Comparison of ENCODE assay signal across 9 cellular contexts in genomic region chr2:45014016-45014702, GRCh38. TPM values are rescaled to one million over a fixed set of nuclear protein-coding genes. Genes with fewer than 3 reads are reported as not detected.
A peak's percentile ranks its signal among the peaks of the same experiment; 100 is the strongest.
DNase-seq lines count a peak whose midpoint lies in the region; ATAC-seq, FAIRE-seq and TF ChIP-seq lines count a peak whose summit lies in the region.
"Had no signal": no experiment of that assay in that cellular context is flagged by ENCODE, and none has a peak within 500 bp of the region (broad histone marks: within the 10 kb centered on the region; RNA-seq: fewer than 3 reads in every experiment).

No MANE protein-coding gene starts in this region.

- peaks cover 5% of the 10 kb centered on the region for H4K20me1 ChIP-seq in astrocyte (ENCODE audit: insufficient read depth, low read length)

- H3K27me3 Mint-ChIP-seq in astrocyte (ENCODE audit: low read depth, unreplicated experiment), result peaks cover 57% of the 10 kb centered on the region

- H3K27ac ChIP-seq in astrocyte (ENCODE audit: low read depth, low read length) (no peak overlapping the region), iPS-20b (ENCODE audit: low read length) (no peak overlapping the region), spleen (no peak overlapping the region)

- H3K36me3 ChIP-seq in astrocyte (ENCODE audit: insufficient read depth, low read length), result no peaks in the 10 kb centered on the region
- no peaks in the 10 kb centered on the region for H3K36me3 ChIP-seq in iPS-20b (ENCODE audit: insufficient read depth, low read depth, low read length)
- H3K36me3 ChIP-seq in spleen, result no peaks in the 10 kb centered on the region

- H3K4me2 ChIP-seq in astrocyte (ENCODE audit: low read length), result peak overlapping the region; percentile 81

- no peak overlapping the region for H3K27ac Mint-ChIP-seq in astrocyte (ENCODE audit: unreplicated experiment)

- H3K4me1 ChIP-seq in astrocyte (ENCODE audit: insufficient read depth, low read length) (peaks cover 23% of the 10 kb centered on the region), iPS-20b (ENCODE audit: insufficient read depth, low read length) (no peaks in the 10 kb centered on the region; the same call in 1 of the 2 replicates), spleen (peaks cover 18 to 50% (median 33%) of the 10 kb centered on the region in 6 donors)

- H3K4me3 Mint-ChIP-seq in astrocyte (ENCODE audit: unreplicated experiment), result peak overlapping the region; percentile 50

- TF ChIP-seq POLR2A in spleen (IDR thresholded peaks at IDR 0.05), result no peak

- H2AFZ ChIP-seq in astrocyte (ENCODE audit: low read depth, low read length), result peak overlapping the region; percentile 68

- TF ChIP-seq CTCF in astrocyte (IDR thresholded peaks at IDR 0.05; ENCODE audit: insufficient read depth, low read depth, low read length) (peak; percentile 28), spleen (IDR thresholded peaks at IDR 0.05 in 8 of 11, conservative IDR thresholded peaks at IDR 0.05 in 3 of 11) (peak in 7 of 11 experiments; percentile 6 to 61 (median 49))

- ATAC-seq in HG02938 (IDR thresholded peaks at IDR 0.05; ENCODE audit: unreplicated experiment) (no peak), GM19351 (IDR thresholded peaks at IDR 0.05; ENCODE audit: unreplicated experiment) (no peak), GM21717 (IDR thresholded peaks at IDR 0.05; ENCODE audit: unreplicated experiment) (no peak)

- WGBS in spleen, 5 donors, result 4 to 16% (median 6%) methylated on average over 32 to 57 of the region's 57 CpGs

- FAIRE-seq in astrocyte (lab: Jason Lieb, UNC), result no peak

- no peaks in the 10 kb centered on the region for H3K9me3 ChIP-seq in astrocyte (ENCODE audit: insufficient read depth, low read depth, low read length)
- peaks cover 11% of the 10 kb centered on the region; the same call in 1 of the 2 replicates for H3K9me3 ChIP-seq in iPS-20b (ENCODE audit: insufficient read depth, low read depth, low read length)
- H3K9me3 ChIP-seq in spleen, result no peaks in the 10 kb centered on the region

- intact Hi-C loops in spleen (cut with DNase I; ENCODE audit: low total_unique reads), result no loop called here

- peaks cover 2% of the 10 kb centered on the region for H3K9me3 Mint-ChIP-seq in astrocyte (ENCODE audit: unreplicated experiment)

- H3K79me2 ChIP-seq in astrocyte (ENCODE audit: insufficient read depth, low read length), result no peaks in the 10 kb centered on the region

- peaks cover 6% of the 10 kb centered on the region for H3K36me3 Mint-ChIP-seq in astrocyte (ENCODE audit: low read depth, unreplicated experiment)

- H3K27me3 ChIP-seq in astrocyte (ENCODE audit: insufficient read depth, low read length), result peaks cover 88% of the 10 kb centered on the region
- H3K27me3 ChIP-seq in iPS-20b (ENCODE audit: insufficient read depth, low read length), result peaks cover 85% of the 10 kb centered on the region
- peaks cover 3 to 100% (median 66%) of the 10 kb centered on the region in 7 donors for H3K27me3 ChIP-seq in spleen (replicated peaks in 1 of 7)

- H3K9ac ChIP-seq in astrocyte (ENCODE audit: low read length) (no peak overlapping the region), iPS-20b (ENCODE audit: low read depth, low read length) (no peak overlapping the region; the same call in 1 of the 2 replicates)

- DNase-seq in EH (ENCODE audit: low read depth), result peak; percentile 58
- DNase-seq in LHCN-M2 (ENCODE audit: low read depth), result peak; percentile 99
- DNase-seq in astrocyte (ENCODE audit: low read depth), result no peak
- DNase-seq in spleen, result no peak

- H3K4me1 Mint-ChIP-seq in astrocyte (ENCODE audit: low read depth, unreplicated experiment), result peaks cover 5% of the 10 kb centered on the region

- H3K4me3 ChIP-seq in astrocyte (ENCODE audit: insufficient read depth, low read depth, low read length), result peak overlapping the region; percentile 41
- H3K4me3 ChIP-seq in iPS-20b (ENCODE audit: low read length), result peak overlapping the region; percentile 81
- H3K4me3 ChIP-seq in spleen, result peak overlapping the region in 7 of 8 donors; percentile 12 to 54 (median 29)

RNA-seq across cellular contexts. Expression of gene SIX2, which starts 4.9 kb away (rescaled TPM):
- total RNA-seq in LHCN-M2 (2014; rRNA removed) (55.6 and 65.7 TPM in 2 replicates), astrocyte (7.4 and 10.1 TPM in 2 replicates), spleen (under 1 TPM in 1 of 7 donors, not detected in 6; 0.20 TPM)
- polyA plus RNA-seq in LHCN-M2 (2012), result 44.5 TPM
- under 1 TPM in 2 of 3 donors, not detected in 1; 0.03 TPM for polyA plus RNA-seq in spleen
- total RNA-seq: SK-MEL-5 had no signal

Comparison
In these comparisons a context has a peak if more than half of its experiments do, and no peak if none do; other contexts are left out.
1. DNase-seq: peak in EH (single experiment) and LHCN-M2 (single experiment); none in astrocyte (single experiment) and spleen (single experiment).
2. H3K4me3 ChIP-seq: peak in every context shown above with its lines; median percentile 81 in iPS-20b; 41 in astrocyte; 29 in spleen.